In the genomic region with DNA sequence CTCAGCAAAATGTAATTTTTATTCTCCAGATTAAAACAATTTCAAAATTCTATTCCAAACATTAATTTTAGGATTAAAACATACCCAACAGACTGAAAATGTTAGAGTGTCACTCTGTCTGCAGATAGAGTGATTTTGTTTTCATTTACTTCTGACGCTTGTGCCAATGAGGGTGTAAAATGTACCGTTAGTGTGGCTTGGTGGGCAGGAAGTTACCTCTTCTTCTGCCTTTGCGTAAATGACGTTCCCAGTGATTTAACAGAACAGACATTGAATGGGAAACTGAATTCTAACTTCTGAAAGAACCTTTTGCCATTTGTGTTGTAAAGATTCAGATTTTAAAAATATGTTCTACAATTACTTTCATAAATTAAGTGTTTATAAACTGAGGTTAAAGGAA, we compare ENCODE assay signal across 24 cellular contexts. TPM values are rescaled to one million over a fixed set of nuclear protein-coding genes. Genes with fewer than 3 reads are reported as not detected.
"Had no signal": no experiment of that assay in that cellular context is flagged by ENCODE, and none has a peak within 500 bp of the region (broad histone marks: within the 10 kb centered on the region; RNA-seq: fewer than 3 reads in every experiment).

No MANE protein-coding gene starts in this region.

- H3K36me3 ChIP-seq: MG63, SJSA1 had no signal

- DNase-seq: Karpas-422, KBM-7, MG63, NCI-H1092, NCI-H1105 treated with DMSO at 0.1 percent for 48 hours, NCI-H1436, NCI-H187, NCI-H2029, NCI-H2081 treated with DMSO at 0.1 percent for 48 hours, NCI-H2171, NCI-H226, NCI-H446, NCI-H510A, NCI-H524 treated with DMSO at 0.1 percent for 48 hours, NCI-H69, NCI-H774, Right ventricle myocardium superior, RPMI8226, SIG-M5, SW 1271 had no signal

- H3K27me3 ChIP-seq: MG63, SJSA1 had no signal

- H3K27ac ChIP-seq: HL-60, SJSA1, SK-N-MC had no signal

- H3K4me3 ChIP-seq: SJSA1, SK-N-MC had no signal

- H3K9me3 ChIP-seq: MG63, SJSA1 had no signal

RNA-seq across cellular contexts. Expression of gene DRGX, which starts 47.0 kb away (rescaled TPM):
- total RNA-seq: Right ventricle myocardium superior, SJSA1 had no signal
- polyA plus RNA-seq: IgD-negative memory B cell had no signal
